Comparison of ENCODE assay signal across 13 cellular contexts in genomic region chr2:44789971-44790721, GRCh38.
"Had no signal": no experiment of that assay in that cellular context is flagged by ENCODE, and none has a peak within 500 bp of the region (broad histone marks: within the 10 kb centered on the region; RNA-seq: fewer than 3 reads in every experiment).

No MANE protein-coding gene starts in this region.

- H3K27ac ChIP-seq: neutrophil, parathyroid adenoma, sigmoid colon, stomach, VCaP had no signal

- DNase-seq: activated CD4-positive, alpha-beta T cell treated with anti-CD3 and anti-CD28 coated beads, Interleukin-2, amount 50 U/mL, for 48 hours; dermis blood vessel endothelial cell; effector memory CD8-positive, alpha-beta T cell; left cardiac atrium; mesenchymal stem cell; naive thymus-derived CD8-positive, alpha-beta T cell; sigmoid colon; stimulated activated CD4-positive, alpha-beta T cell treated with anti-CD3 and anti-CD28 coated beads, Interleukin-4, amount 100 ng/mL, for 24 hours; stomach; T-helper 2 cell had no signal

- H3K4me3 ChIP-seq: sigmoid colon, stomach had no signal

- H3K79me2 ChIP-seq: parathyroid adenoma had no signal

- H3K27me3 ChIP-seq: sigmoid colon had no signal

- H3K9me3 ChIP-seq: neutrophil, sigmoid colon, stomach had no signal

- H3K4me1 ChIP-seq: sigmoid colon, stomach had no signal

- H3K36me3 ChIP-seq: neutrophil, sigmoid colon, stomach had no signal

- H2AFZ ChIP-seq: parathyroid adenoma had no signal

- H3K9ac ChIP-seq: parathyroid adenoma had no signal
